13 cellular contexts compared by ENCODE assay signal in genomic region chr12:29153231-29153630, GRCh38.
A peak's percentile ranks its signal among the peaks of the same experiment; 100 is the strongest.
DNase-seq lines count a peak whose midpoint lies in the region; ATAC-seq and TF ChIP-seq lines count a peak whose summit lies in the region.
"Had no signal": no experiment of that assay in that cellular context is flagged by ENCODE, and none has a peak within 500 bp of the region (broad histone marks: within the 10 kb centered on the region; RNA-seq: fewer than 3 reads in every experiment).

No MANE protein-coding gene starts in this region.

- no peak overlapping the region for H3K4me3 ChIP-seq in GM06990 (replicated peaks; ENCODE audit: low read depth, low read length)
- H3K4me3 ChIP-seq: esophagus squamous epithelium had no signal

- no peak for ATAC-seq in GM21528 (IDR thresholded peaks at IDR 0.05; ENCODE audit: low FRiP score, unreplicated experiment)
- ATAC-seq: stimulated activated naive CD8-positive, alpha-beta T cell treated with anti-CD3 and anti-CD28 coated beads, Interleukin-15, Interleukin-2, amounts not matched to agents 100 U/mL and 50 U/mL, for 24 hours had no signal

- H3K36me3 ChIP-seq in GM06990 (ENCODE audit: control insufficient read depth, insufficient read depth, low read length), result no peaks in the 10 kb centered on the region
- H3K36me3 ChIP-seq: esophagus squamous epithelium had no signal

- H3K27ac ChIP-seq in cingulate gyrus (ENCODE audit: low read depth, low read length), result peak overlapping the region; percentile 33

- no peaks in the 10 kb centered on the region for H3K27me3 ChIP-seq in GM06990 (replicated peaks; ENCODE audit: control insufficient read depth, insufficient read depth, low read length)

- DNase-seq in GM06990 (ENCODE audit: extremely low read depth, insufficient read length) (no peak), NCI-H2107 treated with DMSO at 0.1 percent for 48 hours (lab: John Stamatoyannopoulos, UW; ENCODE audit: unreplicated experiment) (peak; percentile 76), pons (ENCODE audit: low spot score) (peak; percentile 51), GM20000 (ENCODE audit: low spot score) (no peak), HK-2 (ENCODE audit: unreplicated experiment) (no peak)
- DNase-seq: activated CD8-positive, alpha-beta memory T cell treated with anti-CD3 and anti-CD28 coated beads for 24 hours; activated naive CD4-positive, alpha-beta T cell treated with anti-CD3 and anti-CD28 coated beads, Interleukin-2, amount 50 U/mL, for 16 hours; esophagus squamous epithelium; stimulated activated CD4-positive, alpha-beta T cell treated with anti-CD3 and anti-CD28 coated beads, Interleukin-4, amount 100 ng/mL, for 1 hour; stimulated activated naive CD8-positive, alpha-beta T cell treated with anti-CD3 and anti-CD28 coated beads, Interleukin-15, Interleukin-2, amounts not matched to agents 100 U/mL and 50 U/mL, for 24 hours; T-helper 2 cell had no signal

- TF ChIP-seq CTCF in GM06990 (IDR thresholded peaks at IDR 0.05; ENCODE audit: insufficient read depth, low read length, poor library complexity, severe bottlenecking) (peak; percentile 14), GM20000 (IDR thresholded peaks at IDR 0.05; ENCODE audit: extremely low read depth, missing control alignments) (no peak)

Comparison
In these comparisons a context has a peak if more than half of its experiments do, and no peak if none do; other contexts are left out.
1. DNase-seq: peak in NCI-H2107 treated with DMSO at 0.1 percent for 48 hours (single experiment) and pons (single experiment); none in GM06990 (single experiment), GM20000 (single experiment) and HK-2 (single experiment).